12 cellular contexts compared by ENCODE assay signal in genomic region chr3:77825045-77825827, GRCh38.
DNase-seq lines count a peak whose midpoint lies in the region; ATAC-seq and TF ChIP-seq lines count a peak whose summit lies in the region.
"Had no signal": no experiment of that assay in that cellular context is flagged by ENCODE, and none has a peak within 500 bp of the region (broad histone marks: within the 10 kb centered on the region; RNA-seq: fewer than 3 reads in every experiment).

No MANE protein-coding gene starts in this region.

- H3K36me3 ChIP-seq in PC-9 (ENCODE audit: low read depth) (no peaks in the 10 kb centered on the region), trophoblast cell (ENCODE audit: control insufficient read depth in 1 of 2, insufficient read depth in 2 of 2, low read length in 2 of 2) (no peaks in the 10 kb centered on the region)

- H3K23ac ChIP-seq in trophoblast cell (ENCODE audit: low read length) = no peak overlapping the region

- H2BK120ac ChIP-seq in trophoblast cell (ENCODE audit: insufficient read depth, low read length, poor library complexity) = no peak overlapping the region

- H4K91ac ChIP-seq in trophoblast cell (ENCODE audit: low read depth, low read length) = no peak overlapping the region

- peak overlapping the region; percentile 79 for H3K27ac ChIP-seq in PC-9
- H3K27ac ChIP-seq in trophoblast cell (ENCODE audit: low read depth, low read length) = peak overlapping the region; percentile 43

- H3K9me2 ChIP-seq in PC-9 (ENCODE audit: insufficient read depth) = no peaks in the 10 kb centered on the region

- H3K27me3 ChIP-seq in PC-9 (ENCODE audit: insufficient read depth, low read depth) = no peaks in the 10 kb centered on the region
- no peaks in the 10 kb centered on the region for H3K27me3 ChIP-seq in trophoblast cell (ENCODE audit: insufficient read depth, low read length)

- H3K4me1 Mint-ChIP-seq in T-cell = no peaks in the 10 kb centered on the region
- H3K4me1 Mint-ChIP-seq: nephron progenitor cell had no signal

- TF ChIP-seq CTCF in PC-9 (conservative IDR thresholded peaks at IDR 0.05) = no peak

- H3K36me3 Mint-ChIP-seq in T-cell = no peaks in the 10 kb centered on the region

- H2AFZ ChIP-seq in PC-9 (0 out of 2 replicates have a peak overlapping the region, but pooled peaks have one; percentile 41), trophoblast cell (ENCODE audit: insufficient read depth, low read length, poor library complexity) (no peak overlapping the region)

- POLR2A ChIA-PET in PC-9 (lab: Charles Lee; ENCODE audit: unreplicated experiment) = no interaction called here
- POLR2A ChIA-PET in T-cell (lab: Charles Lee) = interaction anchor here in 1 of 2 donors (0.6 kb wide), 1 partner anchor 25 kb away, joined by 4 read pairs; no protein-coding TSS in a partner anchor

- H3K27ac Mint-ChIP-seq in T-cell = no peak overlapping the region
- H3K27ac Mint-ChIP-seq: activated T-helper 2 cell treated with anti-CD3 and anti-CD28 coated beads, Interferon-gamma antibody, Interleukin-2, Interleukin-4, amounts not matched to agents 10 μg/mL and 5 μg/mL and 100 μg/mL, durations not matched to agents 14 hours and 24 hours and 36 hours; nephron progenitor cell had no signal

- ATAC-seq in esophagus mucosa (peak; percentile 98), T-cell (replicated peaks in 1 of 4) (no peak)

- H3K27me3 Mint-ChIP-seq in T-cell = no peaks in the 10 kb centered on the region

- H3K4me2 ChIP-seq in PC-9 (peak overlapping the region; percentile 34; the same call in 1 of the 2 replicates), trophoblast cell (ENCODE audit: low read length) (no peak overlapping the region)

- no peak overlapping the region for H3K9ac ChIP-seq in trophoblast cell (ENCODE audit: low read length)

- peaks cover 15% of the 10 kb centered on the region for H3K4me1 ChIP-seq in PC-9 (replicated peaks; ENCODE audit: insufficient read depth)
- H3K4me1 ChIP-seq in trophoblast cell (ENCODE audit: control insufficient read depth in 1 of 2, insufficient read depth in 2 of 2, low read length in 2 of 2) = peaks cover 9 to 10% of the 10 kb centered on the region in 2 experiments

- WGBS in trophoblast cell (ENCODE audit: extremely low coverage, insufficient coverage, insufficient read length) = no CpG with 5 or more reads among the region's 2 CpGs

- H2BK12ac ChIP-seq in trophoblast cell (ENCODE audit: low read length) = peak overlapping the region; percentile 15

- no peak overlapping the region for H4K8ac ChIP-seq in trophoblast cell (ENCODE audit: low read depth, low read length)

- intact Hi-C loops in PC-9 (cut with micrococcal nuclease; ENCODE audit: unreplicated experiment) = loop anchor here (1.0 to 5.0 kb wide), 7 partner anchors 81 to 820 kb away; no protein-coding TSS in a partner anchor

- no peaks in the 10 kb centered on the region for H4K20me1 ChIP-seq in PC-9 (ENCODE audit: insufficient read depth)

- H3K4me3 ChIP-seq in PC-9 (no peak overlapping the region), trophoblast cell (ENCODE audit: low read depth, low read length) (no peak overlapping the region)

- no peak overlapping the region for H3K4me3 Mint-ChIP-seq in T-cell
- H3K4me3 Mint-ChIP-seq: nephron progenitor cell had no signal

- H3K9me3 Mint-ChIP-seq in T-cell = peaks cover 10 to 33% (median 20%) of the 10 kb centered on the region in 3 donors

- CTCF ChIA-PET in PC-9 (lab: Charles Lee) (interaction anchor here (0.6 to 1.0 kb wide), 4 partner anchors 24 to 478 kb away, joined by 3 to 4 read pairs (median 4); no protein-coding TSS in a partner anchor), T-cell (lab: Charles Lee) (no interaction called here)

- peak; percentile 69 for DNase-seq in DMS53 (lab: John Stamatoyannopoulos, UW)
- DNase-seq in PC-9 = peak; percentile 94 to 97
- DNase-seq in trophoblast cell = peak; percentile 22 to 50
- no peak for DNase-seq in T-cell
- DNase-seq in activated CD4-positive, alpha-beta T cell treated with anti-CD3 and anti-CD28 coated beads, Interleukin-2, amount 50 U/mL, for 1 hour = no peak
- DNase-seq in NCI-H1436 treated with DMSO at 0.1 percent for 48 hours (lab: John Stamatoyannopoulos, UW) = no peak
- no peak for DNase-seq in NCI-H1092 (lab: John Stamatoyannopoulos, UW)
- DNase-seq: erythroblast, NCI-H1694 treated with DMSO at 0.1 percent for 48 hours, nephron progenitor cell had no signal

- peaks cover 7% of the 10 kb centered on the region; the same call in 1 of the 2 replicates for H3F3A ChIP-seq in PC-9 (ENCODE audit: insufficient read depth, low read depth)

- H3K18ac ChIP-seq in trophoblast cell (ENCODE audit: low read length) = no peak overlapping the region

- no TSS peak for BruUV-seq in PC-9 (replicated peaks; lab: Mats Ljungman, UMichigan)

- H3K79me2 ChIP-seq in PC-9 (ENCODE audit: low read depth) (no peaks in the 10 kb centered on the region), trophoblast cell (ENCODE audit: control insufficient read depth, insufficient read depth, low read length, poor library complexity) (no peaks in the 10 kb centered on the region)

- no peaks in the 10 kb centered on the region for H3K79me1 ChIP-seq in trophoblast cell (ENCODE audit: low read length)

- no peak overlapping the region for H3K14ac ChIP-seq in trophoblast cell (ENCODE audit: low read length)

- H3K4ac ChIP-seq in trophoblast cell (ENCODE audit: low read depth, low read length) = no peak overlapping the region

- peaks cover 9% of the 10 kb centered on the region for H3K9me3 ChIP-seq in PC-9 (ENCODE audit: insufficient read depth, low read depth)
- no peaks in the 10 kb centered on the region for H3K9me3 ChIP-seq in trophoblast cell (ENCODE audit: insufficient read depth, low read depth, low read length)

- H4K12ac ChIP-seq in trophoblast cell (ENCODE audit: low read depth, low read length) = no peak overlapping the region

- no peak overlapping the region for H2AK5ac ChIP-seq in trophoblast cell (ENCODE audit: low read length)

- H2BK5ac ChIP-seq in trophoblast cell (ENCODE audit: low read depth, low read length, poor library complexity) = no peak overlapping the region

Comparison
In these comparisons a context has a peak if more than half of its experiments do, and no peak if none do; other contexts are left out.
1. DNase-seq: peak in DMS53 (single experiment), PC-9 (2 of 2) and trophoblast cell (2 of 2); none in T-cell (0 of 34), activated CD4-positive, alpha-beta T cell treated with anti-CD3 and anti-CD28 coated beads, Interleukin-2, amount 50 U/mL, for 1 hour (single experiment), NCI-H1436 treated with DMSO at 0.1 percent for 48 hours (single experiment) and NCI-H1092 (single experiment).